ENCODE assay signal across 9 cellular contexts in genomic region chr17:73228748-73229236, GRCh38. TPM values are rescaled to one million over a fixed set of nuclear protein-coding genes. Genes with fewer than 3 reads are reported as not detected.
DNase-seq lines count a peak whose midpoint lies in the region; ATAC-seq and TF ChIP-seq lines count a peak whose summit lies in the region.
"Had no signal": no experiment of that assay in that cellular context is flagged by ENCODE, and none has a peak within 500 bp of the region (broad histone marks: within the 10 kb centered on the region; RNA-seq: fewer than 3 reads in every experiment).

No MANE protein-coding gene starts in this region.

- H3K4me3 ChIP-seq in choroid plexus epithelial cell (ENCODE audit: low read depth, low read length) (no peak overlapping the region), lower leg skin (ENCODE audit: low read depth, poor library complexity, severe bottlenecking) (no peak overlapping the region)

- H3K4me1 Mint-ChIP-seq in stimulated activated naive CD8-positive, alpha-beta T cell treated with anti-CD3 and anti-CD28 coated beads, Interleukin-15, amount 100 ng/mL, for 72 hours = peaks cover 77% of the 10 kb centered on the region
- peaks cover 42% of the 10 kb centered on the region for H3K4me1 Mint-ChIP-seq in type B pancreatic cell (ENCODE audit: unreplicated experiment)

- H3K27me3 Mint-ChIP-seq in stimulated activated naive CD8-positive, alpha-beta T cell treated with anti-CD3 and anti-CD28 coated beads, Interleukin-15, amount 100 ng/mL, for 72 hours = no peaks in the 10 kb centered on the region
- H3K27me3 Mint-ChIP-seq in type B pancreatic cell = no peaks in the 10 kb centered on the region

- no peak for ATAC-seq in stimulated activated naive CD8-positive, alpha-beta T cell treated with anti-CD3 and anti-CD28 coated beads, Interleukin-15, Interleukin-2, amounts not matched to agents 100 U/mL and 50 U/mL, for 24 hours
- no peak for ATAC-seq in stimulated activated naive CD8-positive, alpha-beta T cell treated with anti-CD3 and anti-CD28 coated beads, Interleukin-15, amount 100 ng/mL, for 72 hours
- peak; percentile 27 for ATAC-seq in HG03342 (IDR thresholded peaks at IDR 0.05; ENCODE audit: unreplicated experiment)
- no peak for ATAC-seq in GM19463 (IDR thresholded peaks at IDR 0.05; ENCODE audit: unreplicated experiment)

- no peak for TF ChIP-seq POLR2A in lower leg skin (IDR thresholded peaks at IDR 0.05)

- no peak for TF ChIP-seq CTCF in choroid plexus epithelial cell (conservative IDR thresholded peaks at IDR 0.05; ENCODE audit: low read depth, low read length)
- no peak for TF ChIP-seq CTCF in lower leg skin (IDR thresholded peaks at IDR 0.05)
- TF ChIP-seq CTCF in type B pancreatic cell (conservative IDR thresholded peaks at IDR 0.05) = no peak

- no peak overlapping the region for H3K27ac Mint-ChIP-seq in stimulated activated naive CD8-positive, alpha-beta T cell treated with anti-CD3 and anti-CD28 coated beads, Interleukin-15, amount 100 ng/mL, for 72 hours
- H3K27ac Mint-ChIP-seq in type B pancreatic cell = peak overlapping the region; percentile 62

- intact Hi-C loops in lower leg skin (cut with DNase I; ENCODE audit: low total_unique reads) = no loop called here

- peak overlapping the region in 1 of 2 donors; percentile 7 for H3K4me3 Mint-ChIP-seq in stimulated activated naive CD8-positive, alpha-beta T cell treated with anti-CD3 and anti-CD28 coated beads, Interleukin-15, amount 100 ng/mL, for 72 hours
- peak overlapping the region; percentile 67 for H3K4me3 Mint-ChIP-seq in type B pancreatic cell

- H3K36me3 Mint-ChIP-seq in type B pancreatic cell = peaks cover 13% of the 10 kb centered on the region

- peak; percentile 25 for DNase-seq in stimulated activated naive CD8-positive, alpha-beta T cell treated with anti-CD3 and anti-CD28 coated beads, Interleukin-15, Interleukin-2, amounts not matched to agents 100 U/mL and 50 U/mL, for 24 hours
- DNase-seq in stimulated activated naive CD8-positive, alpha-beta T cell treated with anti-CD3 and anti-CD28 coated beads, Interleukin-15, amount 100 ng/mL, for 72 hours = no peak
- DNase-seq in SHP77 treated with DMSO at 0.1 percent for 48 hours (lab: John Stamatoyannopoulos, UW) (peak; percentile 52), choroid plexus epithelial cell (ENCODE audit: low read depth) (peak; percentile 89), lower leg skin (ENCODE audit: low spot score in 2 of 2) (peak; percentile 77 to 92), type B pancreatic cell (ENCODE audit: extremely low spot score, unreplicated experiment) (no peak)

- WGBS in lower leg skin, 2 donors = 0 to 2% methylated on average over 2 of the region's 2 CpGs

- no peaks in the 10 kb centered on the region for H3K9me3 Mint-ChIP-seq in stimulated activated naive CD8-positive, alpha-beta T cell treated with anti-CD3 and anti-CD28 coated beads, Interleukin-15, amount 100 ng/mL, for 72 hours
- H3K9me3 Mint-ChIP-seq in type B pancreatic cell = no peaks in the 10 kb centered on the region

RNA-seq across cellular contexts. Expression of gene CPSF4L, which starts 32.9 kb away (rescaled TPM):
- not detected for total RNA-seq in lower leg skin
- total RNA-seq in type B pancreatic cell (ENCODE audit: low replicate concordance) = not detected in 2 replicates
- total RNA-seq: epithelial cell of proximal tubule had no signal

RNA-seq across cellular contexts. Expression of gene COG1, which starts 35.9 kb away (rescaled TPM):
- total RNA-seq in lower leg skin (10 to 100 TPM; 18.3 to 33.2 (median 23.9) TPM), type B pancreatic cell (ENCODE audit: low replicate concordance) (36.5 and 37.2 TPM in 2 replicates)

Comparison
In these comparisons a context has a peak if more than half of its experiments do, and no peak if none do; other contexts are left out.
1. DNase-seq: peak in stimulated activated naive CD8-positive, alpha-beta T cell treated with anti-CD3 and anti-CD28 coated beads, Interleukin-15, Interleukin-2, amounts not matched to agents 100 U/mL and 50 U/mL, for 24 hours (single experiment), SHP77 treated with DMSO at 0.1 percent for 48 hours (single experiment), choroid plexus epithelial cell (single experiment) and lower leg skin (2 of 2); none in stimulated activated naive CD8-positive, alpha-beta T cell treated with anti-CD3 and anti-CD28 coated beads, Interleukin-15, amount 100 ng/mL, for 72 hours (0 of 2) and type B pancreatic cell (single experiment).